17 cellular contexts compared by ENCODE assay signal in genomic region chr2:36902385-36903120, GRCh38.
"Had no signal": no experiment of that assay in that cellular context is flagged by ENCODE, and none has a peak within 500 bp of the region (broad histone marks: within the 10 kb centered on the region; RNA-seq: fewer than 3 reads in every experiment).

No MANE protein-coding gene starts in this region.

- H3K4me1 Mint-ChIP-seq: activated T-helper 17 cell treated with anti-CD3 and anti-CD28 coated beads, Interleukin-2, amount 50 U/mL, for 72 hours; neural progenitor cell; stimulated activated naive B cell treated with anti-CD40 and anti-IgM and Interleukin-4, amounts not matched to agents 10 μg/mL and 1 μg/mL and 100 μg/mL, for 72 hours had no signal

- ATAC-seq: activated T-helper 17 cell treated with anti-CD3 and anti-CD28 coated beads, Interleukin-2, amount 50 U/mL, for 72 hours; sciatic nerve; stimulated activated naive B cell treated with anti-CD40 and anti-IgM and Interleukin-4, amounts not matched to agents 10 μg/mL and 1 μg/mL and 100 μg/mL, for 72 hours; T-helper 17 cell; upper lobe of right lung had no signal

- DNase-seq: activated CD4-positive, alpha-beta T cell treated with anti-CD3 and anti-CD28 coated beads, Interleukin-2, amount 50 U/mL, for 1 hour; activated CD4-positive, CD25-positive, alpha-beta regulatory T cell; activated naive CD4-positive, alpha-beta T cell treated with anti-CD3 and anti-CD28 coated beads for 36 hours; activated T-cell treated with anti-CD3 and anti-CD28 coated beads for 4 hours; central memory CD4-positive, alpha-beta T cell; cortex of kidney; effector memory CD4-positive, alpha-beta T cell; glutamatergic neuron; posterior cingulate gyrus; stimulated activated CD4-positive, alpha-beta T cell treated with anti-CD3 and anti-CD28 coated beads, Interleukin-2, amount 100 ng/mL, for 24 hours; stimulated activated naive B cell treated with anti-CD40 and anti-IgM and Interleukin-4, amounts not matched to agents 10 μg/mL and 1 μg/mL and 100 μg/mL, for 72 hours; T-helper 17 cell; testis; upper lobe of right lung had no signal

- H3K4me3 ChIP-seq: neural progenitor cell, testis, upper lobe of right lung had no signal

- H3K27ac Mint-ChIP-seq: activated naive CD4-positive, alpha-beta T cell treated with anti-CD3 and anti-CD28 coated beads for 36 hours; activated T-helper 17 cell treated with anti-CD3 and anti-CD28 coated beads, Interleukin-2, amount 50 U/mL, for 72 hours; neural progenitor cell; stimulated activated naive B cell treated with anti-CD40 and anti-IgM and Interleukin-4, amounts not matched to agents 10 μg/mL and 1 μg/mL and 100 μg/mL, for 72 hours; T-helper 17 cell had no signal

- H3K27ac ChIP-seq: neural progenitor cell, testis, upper lobe of right lung had no signal

- H3K4me1 ChIP-seq: neural progenitor cell, testis, upper lobe of right lung had no signal

- H3K27me3 ChIP-seq: neural progenitor cell, testis, upper lobe of right lung had no signal

- H3K36me3 ChIP-seq: neural progenitor cell had no signal

- H3K4me3 Mint-ChIP-seq: activated naive CD4-positive, alpha-beta T cell treated with anti-CD3 and anti-CD28 coated beads for 36 hours; activated T-helper 17 cell treated with anti-CD3 and anti-CD28 coated beads, Interleukin-2, amount 50 U/mL, for 72 hours; neural progenitor cell; stimulated activated naive B cell treated with anti-CD40 and anti-IgM and Interleukin-4, amounts not matched to agents 10 μg/mL and 1 μg/mL and 100 μg/mL, for 72 hours; T-helper 17 cell had no signal

- H2AFZ ChIP-seq: neural progenitor cell had no signal

- H3K9ac ChIP-seq: neural progenitor cell had no signal

- H3K4me2 ChIP-seq: neural progenitor cell had no signal

- H3K27me3 Mint-ChIP-seq: activated T-helper 17 cell treated with anti-CD3 and anti-CD28 coated beads, Interleukin-2, amount 50 U/mL, for 72 hours; stimulated activated naive B cell treated with anti-CD40 and anti-IgM and Interleukin-4, amounts not matched to agents 10 μg/mL and 1 μg/mL and 100 μg/mL, for 72 hours; T-helper 17 cell had no signal

- H3K9me3 Mint-ChIP-seq: activated naive CD4-positive, alpha-beta T cell treated with anti-CD3 and anti-CD28 coated beads for 36 hours; activated T-helper 17 cell treated with anti-CD3 and anti-CD28 coated beads, Interleukin-2, amount 50 U/mL, for 72 hours; neural progenitor cell; stimulated activated naive B cell treated with anti-CD40 and anti-IgM and Interleukin-4, amounts not matched to agents 10 μg/mL and 1 μg/mL and 100 μg/mL, for 72 hours had no signal

- H3K9me3 ChIP-seq: testis, upper lobe of right lung had no signal
